Comparison of ENCODE assay signal across 8 cellular contexts in the genomic region with DNA sequence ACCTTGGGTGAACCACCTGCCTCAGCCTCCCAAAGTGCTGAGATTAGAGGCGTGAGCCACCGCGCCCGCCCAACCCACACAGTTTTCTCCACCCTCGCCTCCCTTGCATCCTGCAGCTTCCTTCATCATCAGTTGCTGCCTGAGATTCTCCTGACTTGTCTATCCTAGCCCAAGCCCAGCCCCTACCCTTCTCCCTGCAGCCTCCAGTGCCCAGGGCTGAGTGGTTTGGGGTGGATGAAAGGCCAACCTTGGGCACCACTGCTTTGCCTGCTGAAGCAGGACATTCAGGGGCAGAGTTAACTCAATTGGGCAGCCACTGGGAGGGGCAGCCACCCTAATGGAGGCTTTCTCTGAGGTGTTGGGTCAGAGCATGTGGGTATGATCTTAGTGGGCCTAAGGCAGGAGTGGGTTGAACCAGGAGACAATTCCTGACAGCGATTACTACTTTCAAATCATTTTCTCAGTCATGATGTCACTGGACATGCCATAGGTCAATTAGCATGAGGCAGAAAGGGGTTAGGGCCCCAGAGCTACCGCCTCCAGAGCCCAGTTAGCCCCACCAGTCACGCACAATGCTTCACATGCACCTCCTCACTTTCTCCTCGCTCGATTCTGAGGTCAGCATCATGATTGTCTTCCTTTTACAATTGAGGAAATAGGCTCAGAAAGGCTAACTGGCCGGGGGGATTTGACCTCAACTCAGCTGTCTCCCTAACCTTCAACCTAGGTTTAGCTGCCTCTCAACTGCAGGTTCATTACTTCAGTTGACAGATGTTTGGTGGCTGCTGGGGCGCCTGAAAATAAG. TPM values are rescaled to one million over a fixed set of nuclear protein-coding genes. Genes with fewer than 3 reads are reported as not detected.
DNase-seq lines count a peak whose midpoint lies in the region; ATAC-seq and TF ChIP-seq lines count a peak whose summit lies in the region.

No MANE protein-coding gene starts in this region.

- DNase-seq in activated T-helper 2 cell treated with anti-CD3 and anti-CD28 coated beads, Interferon-gamma antibody, Interleukin-2, Interleukin-4, amounts not matched to agents 10 μg/mL and 5 μg/mL and 100 μg/mL, durations not matched to agents 14 hours and 24 hours and 36 hours (ENCODE audit: low spot score) = no peak
- DNase-seq in tibial artery (no peak), NCI-H1092 (lab: John Stamatoyannopoulos, UW) (no peak), cerebellar nuclear complex (lab: John Stamatoyannopoulos, UW) (no peak)

- no peak for TF ChIP-seq CTCF in tibial artery (IDR thresholded peaks at IDR 0.05)

- no peaks in the 10 kb centered on the region for H3K9me3 ChIP-seq in tibial artery

- no peaks in the 10 kb centered on the region for H3K27me3 Mint-ChIP-seq in activated T-helper 2 cell treated with anti-CD3 and anti-CD28 coated beads, Interferon-gamma antibody, Interleukin-2, Interleukin-4, amounts not matched to agents 10 μg/mL and 5 μg/mL and 100 μg/mL, durations not matched to agents 14 hours and 24 hours and 36 hours (ENCODE audit: low read depth)

- no peaks in the 10 kb centered on the region for H3K9me3 Mint-ChIP-seq in activated T-helper 2 cell treated with anti-CD3 and anti-CD28 coated beads, Interferon-gamma antibody, Interleukin-2, Interleukin-4, amounts not matched to agents 10 μg/mL and 5 μg/mL and 100 μg/mL, durations not matched to agents 14 hours and 24 hours and 36 hours

- H3K27me3 ChIP-seq in layer of hippocampus (ENCODE audit: control insufficient read depth, insufficient read depth, low read length) = no peaks in the 10 kb centered on the region
- no peaks in the 10 kb centered on the region for H3K27me3 ChIP-seq in tibial artery

- peaks cover 6 to 44% (median 16%) of the 10 kb centered on the region in 3 donors for H3K36me3 ChIP-seq in tibial artery

- peak overlapping the region; percentile 100 for H3K27ac ChIP-seq in layer of hippocampus (ENCODE audit: low read depth, low read length)
- H3K27ac ChIP-seq in tibial artery = peak overlapping the region; percentile 87 to 97

- peak overlapping the region; percentile 93 for H3K27ac Mint-ChIP-seq in activated T-helper 2 cell treated with anti-CD3 and anti-CD28 coated beads, Interferon-gamma antibody, Interleukin-2, Interleukin-4, amounts not matched to agents 10 μg/mL and 5 μg/mL and 100 μg/mL, durations not matched to agents 14 hours and 24 hours and 36 hours

- intact Hi-C loops in activated T-helper 2 cell treated with anti-CD3 and anti-CD28 coated beads, Interferon-gamma antibody, Interleukin-2, Interleukin-4, amounts not matched to agents 10 μg/mL and 5 μg/mL and 100 μg/mL, durations not matched to agents 14 hours and 24 hours and 36 hours (cut with micrococcal nuclease) = loop anchor here (2.0 kb wide), 3 partner anchors 33 to 53 kb away; a partner anchor contains a TSS
- intact Hi-C loops in tibial artery (cut with DNase I; ENCODE audit: low total_unique reads) = no loop called here

- peaks cover 25% of the 10 kb centered on the region for H3K4me1 Mint-ChIP-seq in activated T-helper 2 cell treated with anti-CD3 and anti-CD28 coated beads, Interferon-gamma antibody, Interleukin-2, Interleukin-4, amounts not matched to agents 10 μg/mL and 5 μg/mL and 100 μg/mL, durations not matched to agents 14 hours and 24 hours and 36 hours (ENCODE audit: low read depth)

- H3K4me3 Mint-ChIP-seq in activated T-helper 2 cell treated with anti-CD3 and anti-CD28 coated beads, Interferon-gamma antibody, Interleukin-2, Interleukin-4, amounts not matched to agents 10 μg/mL and 5 μg/mL and 100 μg/mL, durations not matched to agents 14 hours and 24 hours and 36 hours (ENCODE audit: low read depth) = peak overlapping the region; percentile 94

- H3K4me3 ChIP-seq in GM08714 (ENCODE audit: low read length) (peak overlapping the region; percentile 60; the same call in 1 of the 2 replicates), tibial artery (peak overlapping the region; percentile 62 to 98)

- peak; percentile 17 for ATAC-seq in HG03280 (IDR thresholded peaks at IDR 0.05; ENCODE audit: unreplicated experiment)
- ATAC-seq in GM21447 (IDR thresholded peaks at IDR 0.05; ENCODE audit: unreplicated experiment) = no peak

- peaks cover 50% of the 10 kb centered on the region for H3K36me3 Mint-ChIP-seq in activated T-helper 2 cell treated with anti-CD3 and anti-CD28 coated beads, Interferon-gamma antibody, Interleukin-2, Interleukin-4, amounts not matched to agents 10 μg/mL and 5 μg/mL and 100 μg/mL, durations not matched to agents 14 hours and 24 hours and 36 hours (ENCODE audit: low read depth)

- peaks cover 7 to 53% (median 42%) of the 10 kb centered on the region in 4 donors for H3K4me1 ChIP-seq in tibial artery

RNA-seq across cellular contexts. Expression of a gene that starts 1.0 kb away (rescaled TPM):
- total RNA-seq in activated T-helper 2 cell treated with anti-CD3 and anti-CD28 coated beads, Interferon-gamma antibody, Interleukin-2, Interleukin-4, amounts not matched to agents 10 μg/mL and 5 μg/mL and 100 μg/mL, durations not matched to agents 14 hours and 24 hours and 36 hours = 36.6 and 37.1 TPM in 2 replicates

RNA-seq across cellular contexts. Expression of a gene that starts 5.5 kb away (rescaled TPM):
- total RNA-seq in activated T-helper 2 cell treated with anti-CD3 and anti-CD28 coated beads, Interferon-gamma antibody, Interleukin-2, Interleukin-4, amounts not matched to agents 10 μg/mL and 5 μg/mL and 100 μg/mL, durations not matched to agents 14 hours and 24 hours and 36 hours = 67.4 and 82.0 TPM in 2 replicates

RNA-seq across cellular contexts. Expression of a gene that starts 6.9 kb away (rescaled TPM):
- total RNA-seq in activated T-helper 2 cell treated with anti-CD3 and anti-CD28 coated beads, Interferon-gamma antibody, Interleukin-2, Interleukin-4, amounts not matched to agents 10 μg/mL and 5 μg/mL and 100 μg/mL, durations not matched to agents 14 hours and 24 hours and 36 hours = 262 and 273 TPM in 2 replicates

RNA-seq across cellular contexts. Expression of a gene that starts 9.5 kb away (rescaled TPM):
- 24.5 and 25.8 TPM in 2 replicates for total RNA-seq in activated T-helper 2 cell treated with anti-CD3 and anti-CD28 coated beads, Interferon-gamma antibody, Interleukin-2, Interleukin-4, amounts not matched to agents 10 μg/mL and 5 μg/mL and 100 μg/mL, durations not matched to agents 14 hours and 24 hours and 36 hours

RNA-seq across cellular contexts. Expression of a gene that starts 11.5 kb away (rescaled TPM):
- total RNA-seq in activated T-helper 2 cell treated with anti-CD3 and anti-CD28 coated beads, Interferon-gamma antibody, Interleukin-2, Interleukin-4, amounts not matched to agents 10 μg/mL and 5 μg/mL and 100 μg/mL, durations not matched to agents 14 hours and 24 hours and 36 hours = 21.0 and 23.4 TPM in 2 replicates
